Comparison of ENCODE assay signal across 7 cellular contexts in the genomic region with DNA sequence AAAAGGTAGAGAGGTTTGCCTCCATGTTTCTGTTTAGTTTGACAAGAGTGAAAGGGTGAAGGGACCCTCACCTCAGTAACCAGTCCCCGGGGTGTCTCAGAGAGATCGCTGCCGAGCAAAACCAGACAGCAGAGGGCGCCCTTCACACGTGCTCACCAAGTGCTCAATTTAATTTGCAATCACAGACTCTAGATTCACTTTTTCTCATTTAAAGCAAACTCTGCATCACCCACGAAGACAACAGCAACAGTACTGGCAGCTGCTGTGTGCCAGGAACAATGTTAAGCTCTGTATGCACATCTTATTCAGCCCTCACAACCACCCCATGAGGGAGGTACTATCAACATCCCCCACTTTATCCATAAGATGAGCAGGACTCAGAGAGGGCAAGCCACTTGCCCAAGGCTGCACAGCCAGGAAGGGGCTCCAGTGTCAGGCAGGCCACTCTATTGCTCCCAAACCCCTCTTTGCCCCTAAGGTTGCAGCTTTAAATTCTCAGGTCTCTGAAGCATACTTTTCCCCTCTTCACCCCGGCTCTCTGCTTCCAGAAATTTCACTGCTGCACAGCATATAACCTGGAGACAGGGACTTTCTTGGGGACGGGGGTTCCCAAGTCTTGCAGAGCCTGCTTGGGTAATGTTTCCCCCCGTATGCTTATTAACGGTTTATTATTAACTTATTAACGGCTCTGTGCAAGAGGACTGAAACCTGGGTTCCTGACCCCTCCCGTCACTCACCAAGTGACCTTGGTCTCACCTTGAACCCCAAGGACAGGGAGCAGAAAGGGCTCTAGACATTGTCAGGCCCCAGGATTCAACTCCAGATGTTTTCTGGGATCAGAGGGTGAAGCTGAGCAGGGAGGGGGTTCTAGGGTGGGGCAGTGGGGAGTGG.
A peak's percentile ranks its signal among the peaks of the same experiment; 100 is the strongest.
DNase-seq lines count a peak whose midpoint lies in the region; ATAC-seq, FAIRE-seq and TF ChIP-seq lines count a peak whose summit lies in the region.

No MANE protein-coding gene starts in this region.

- DNase-seq in NCI-H128 (lab: John Stamatoyannopoulos, UW; ENCODE audit: unreplicated experiment) (peak; percentile 3), astrocyte (ENCODE audit: low read depth) (peak; percentile 37), hepatic stellate cell (ENCODE audit: low spot score) (peak; percentile 58), smooth muscle cell (lab: John Stamatoyannopoulos, UW; ENCODE audit: unreplicated experiment) (peak; percentile 25)
- peak; percentile 49 for DNase-seq in T-helper 2 cell treated with Interferon-gamma antibody and Interleukin-4, amounts not matched to agents 5 μg/mL and 100 μg/mL, for 36 hours (ENCODE audit: low spot score)

- H3K4me1 ChIP-seq in astrocyte (ENCODE audit: insufficient read depth, low read length) (no peaks in the 10 kb centered on the region), smooth muscle cell (ENCODE audit: low read depth) (no peaks in the 10 kb centered on the region)

- H3K27ac ChIP-seq in astrocyte (ENCODE audit: low read depth, low read length) (no peak overlapping the region), smooth muscle cell (ENCODE audit: low read depth) (no peak overlapping the region)

- H3K4me1 Mint-ChIP-seq in T-helper 2 cell treated with Interferon-gamma antibody and Interleukin-4, amounts not matched to agents 5 μg/mL and 100 μg/mL, for 36 hours (ENCODE audit: low read depth), result peaks cover 6% of the 10 kb centered on the region
- peaks cover 7% of the 10 kb centered on the region for H3K4me1 Mint-ChIP-seq in astrocyte (ENCODE audit: low read depth, unreplicated experiment)

- no peak for ATAC-seq in GM18498 (IDR thresholded peaks at IDR 0.05; ENCODE audit: unreplicated experiment)

- H2AFZ ChIP-seq in astrocyte (ENCODE audit: low read depth, low read length) (no peak overlapping the region), smooth muscle cell (ENCODE audit: low read depth) (no peak overlapping the region)

- H3K9me3 ChIP-seq in astrocyte (ENCODE audit: insufficient read depth, low read depth, low read length) (no peaks in the 10 kb centered on the region), smooth muscle cell (replicated peaks; ENCODE audit: low read depth) (no peaks in the 10 kb centered on the region)

- H3K9ac ChIP-seq in astrocyte (ENCODE audit: low read length) (no peak overlapping the region), smooth muscle cell (ENCODE audit: low read depth) (no peak overlapping the region)

- no peaks in the 10 kb centered on the region for H3F3A ChIP-seq in smooth muscle cell (ENCODE audit: low read depth)

- H3K79me2 ChIP-seq in astrocyte (ENCODE audit: insufficient read depth, low read length), result no peaks in the 10 kb centered on the region
- H3K79me2 ChIP-seq in smooth muscle cell (ENCODE audit: low read depth), result no peaks in the 10 kb centered on the region

- peak; percentile 62 for FAIRE-seq in astrocyte (lab: Jason Lieb, UNC)

- WGBS in smooth muscle cell (ENCODE audit: low lambda C conversion rate), result 46% methylated on average over 12 of the region's 12 CpGs

- no peaks in the 10 kb centered on the region for H3K36me3 Mint-ChIP-seq in T-helper 2 cell treated with Interferon-gamma antibody and Interleukin-4, amounts not matched to agents 5 μg/mL and 100 μg/mL, for 36 hours (ENCODE audit: low read depth)
- H3K36me3 Mint-ChIP-seq in astrocyte (ENCODE audit: low read depth, unreplicated experiment), result no peaks in the 10 kb centered on the region

- H3K4me3 ChIP-seq in astrocyte (ENCODE audit: insufficient read depth, low read depth, low read length) (no peak overlapping the region), smooth muscle cell (no peak overlapping the region)

- H3K4me3 Mint-ChIP-seq in T-helper 2 cell treated with Interferon-gamma antibody and Interleukin-4, amounts not matched to agents 5 μg/mL and 100 μg/mL, for 36 hours, result no peak overlapping the region
- no peak overlapping the region for H3K4me3 Mint-ChIP-seq in astrocyte (ENCODE audit: unreplicated experiment)

- H3K36me3 ChIP-seq in astrocyte (ENCODE audit: insufficient read depth, low read length) (no peaks in the 10 kb centered on the region), smooth muscle cell (ENCODE audit: low read depth) (no peaks in the 10 kb centered on the region)

- H3K27me3 ChIP-seq in astrocyte (ENCODE audit: insufficient read depth, low read length), result peaks cover 21% of the 10 kb centered on the region
- H3K27me3 ChIP-seq in smooth muscle cell (ENCODE audit: low read depth), result no peaks in the 10 kb centered on the region

- H3K27me3 Mint-ChIP-seq in T-helper 2 cell treated with Interferon-gamma antibody and Interleukin-4, amounts not matched to agents 5 μg/mL and 100 μg/mL, for 36 hours (ENCODE audit: low read depth), result no peaks in the 10 kb centered on the region
- H3K27me3 Mint-ChIP-seq in astrocyte (ENCODE audit: low read depth, unreplicated experiment), result peaks cover 22% of the 10 kb centered on the region

- H3K9me3 Mint-ChIP-seq in T-helper 2 cell treated with Interferon-gamma antibody and Interleukin-4, amounts not matched to agents 5 μg/mL and 100 μg/mL, for 36 hours, result no peaks in the 10 kb centered on the region
- no peaks in the 10 kb centered on the region for H3K9me3 Mint-ChIP-seq in astrocyte (ENCODE audit: unreplicated experiment)

- H3K4me2 ChIP-seq in astrocyte (ENCODE audit: low read length) (no peak overlapping the region), smooth muscle cell (no peak overlapping the region)

- H3K27ac Mint-ChIP-seq in T-helper 2 cell treated with Interferon-gamma antibody and Interleukin-4, amounts not matched to agents 5 μg/mL and 100 μg/mL, for 36 hours, result no peak overlapping the region
- H3K27ac Mint-ChIP-seq in astrocyte (ENCODE audit: unreplicated experiment), result no peak overlapping the region

- TF ChIP-seq CTCF in GM12873 (IDR thresholded peaks at IDR 0.05; ENCODE audit: insufficient read depth, low read depth, low read length, missing control alignments) (peak; percentile 90), astrocyte (IDR thresholded peaks at IDR 0.05; ENCODE audit: insufficient read depth, low read depth, low read length) (peak; percentile 89), smooth muscle cell (IDR thresholded peaks at IDR 0.05; ENCODE audit: borderline replicate concordance, insufficient read depth, poor library complexity, severe bottlenecking) (peak; percentile 92)

- H4K20me1 ChIP-seq in astrocyte (ENCODE audit: insufficient read depth, low read length) (no peaks in the 10 kb centered on the region), smooth muscle cell (ENCODE audit: low read depth) (no peaks in the 10 kb centered on the region)

Comparison
In these comparisons a context has a peak if more than half of its experiments do, and no peak if none do; other contexts are left out.
1. DNase-seq: peak in every context shown above with its lines; median percentile 58 in hepatic stellate cell; 49 in T-helper 2 cell treated with Interferon-gamma antibody and Interleukin-4, amounts not matched to agents 5 μg/mL and 100 μg/mL, for 36 hours; 37 in astrocyte; 25 in smooth muscle cell; 3 in NCI-H128.